ENCODE assay signal across 21 cellular contexts in the genomic region with DNA sequence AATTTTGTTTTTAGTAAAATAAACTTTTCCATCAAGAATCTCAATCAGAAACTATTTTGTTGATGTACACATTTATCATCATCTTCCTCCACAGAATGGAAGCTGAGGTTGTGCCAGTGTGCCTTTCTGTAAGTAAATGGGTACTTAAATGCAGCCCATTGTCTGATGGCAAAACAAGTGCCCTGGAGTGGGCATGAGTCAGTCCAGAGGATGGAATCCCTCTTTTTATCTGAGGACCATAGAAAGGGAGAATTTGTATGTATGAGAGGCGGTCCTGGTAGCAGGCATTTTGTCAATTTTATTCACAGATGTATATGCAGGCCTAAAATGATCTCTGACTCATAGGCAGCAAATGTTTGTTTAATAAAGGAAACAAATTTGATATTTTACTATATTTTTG.
"Had no signal": no experiment of that assay in that cellular context is flagged by ENCODE, and none has a peak within 500 bp of the region (broad histone marks: within the 10 kb centered on the region; RNA-seq: fewer than 3 reads in every experiment).

No MANE protein-coding gene starts in this region.

- DNase-seq: effector memory CD8-positive, alpha-beta T cell; esophagus squamous epithelium; head of caudate nucleus; hippocampal formation; kidney glomerular epithelial cell; mammary epithelial cell; naive thymus-derived CD4-positive, alpha-beta T cell; nephron progenitor cell; psoas muscle; retina; spleen; stimulated activated CD4-positive, alpha-beta T cell treated with anti-CD3 and anti-CD28 coated beads, Interleukin-15, amount 100 ng/mL, for 24 hours; stimulated activated CD4-positive, alpha-beta T cell treated with anti-CD3 and anti-CD28 coated beads, Interleukin-1b, Interleukin-23, amount 100 ng/mL, for 48 hours; stimulated activated CD4-positive, alpha-beta T cell treated with anti-CD3 and anti-CD28 coated beads, Interleukin-4, amount 100 ng/mL, for 24 hours; tibial artery; uterus had no signal

- H3K36me3 ChIP-seq: esophagus squamous epithelium, spleen, tibial artery, upper lobe of left lung, uterus had no signal

- H3K4me1 ChIP-seq: esophagus squamous epithelium, psoas muscle, spleen, tibial artery, upper lobe of left lung, uterus had no signal

- H3K27me3 ChIP-seq: esophagus squamous epithelium, spleen, tibial artery, upper lobe of left lung, uterus had no signal

- H3K27ac ChIP-seq: esophagus squamous epithelium, psoas muscle, spleen, tibial artery, upper lobe of left lung, uterus had no signal

- H3K9me3 ChIP-seq: esophagus squamous epithelium, psoas muscle, tibial artery, upper lobe of left lung, uterus had no signal

- ATAC-seq: effector memory CD8-positive, alpha-beta T cell; left lobe of liver; naive thymus-derived CD4-positive, alpha-beta T cell; psoas muscle; sciatic nerve; stimulated activated memory B cell treated with anti-CD40 and anti-IgM and Interleukin-4, amounts not matched to agents 10 μg/mL and 1 μg/mL and 100 μg/mL, for 72 hours had no signal

- H3K4me3 ChIP-seq: esophagus squamous epithelium, psoas muscle, spleen, tibial artery, upper lobe of left lung, uterus had no signal

- FAIRE-seq: islet of Langerhans had no signal
